In the genomic region with DNA sequence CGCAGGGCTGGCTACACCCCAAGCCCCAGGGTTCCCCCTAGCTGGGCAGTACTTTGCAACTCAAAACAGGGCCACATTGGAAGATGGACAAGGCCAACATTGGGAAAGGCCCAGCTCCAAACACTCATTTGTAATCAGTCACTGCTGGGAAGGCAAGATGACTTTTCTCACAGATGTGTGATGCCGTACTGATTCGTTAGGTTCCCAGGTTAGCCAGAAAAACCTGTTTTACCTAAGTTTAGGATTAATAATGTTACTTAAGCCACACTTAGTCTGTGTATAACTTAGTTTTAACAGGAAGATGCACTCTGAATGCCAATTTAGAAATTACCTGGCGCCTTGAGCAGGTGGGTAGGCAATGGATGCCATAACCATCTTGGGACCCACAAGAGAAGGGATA, we compare ENCODE assay signal across 1 cellular context.
TF ChIP-seq lines count a peak whose summit lies in the region.

No MANE protein-coding gene starts in this region.

TF ChIP-seq in A549, 52 proteins besides CTCF, POLR2A, EP300 and RAD21 (continued from another document):
- TF ChIP-seq, protein P1, sequence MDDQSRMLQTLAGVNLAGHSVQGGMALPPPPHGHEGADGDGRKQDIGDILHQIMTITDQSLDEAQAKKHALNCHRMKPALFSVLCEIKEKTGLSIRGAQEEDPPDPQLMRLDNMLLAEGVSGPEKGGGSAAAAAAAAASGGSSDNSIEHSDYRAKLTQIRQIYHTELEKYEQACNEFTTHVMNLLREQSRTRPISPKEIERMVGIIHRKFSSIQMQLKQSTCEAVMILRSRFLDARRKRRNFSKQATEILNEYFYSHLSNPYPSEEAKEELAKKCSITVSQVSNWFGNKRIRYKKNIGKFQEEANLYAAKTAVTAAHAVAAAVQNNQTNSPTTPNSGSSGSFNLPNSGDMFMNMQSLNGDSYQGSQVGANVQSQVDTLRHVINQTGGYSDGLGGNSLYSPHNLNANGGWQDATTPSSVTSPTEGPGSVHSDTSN (IDR thresholded peaks at IDR 0.05) = no peak
